Comparison of ENCODE assay signal across 21 cellular contexts in genomic region chr1:221228594-221228993, GRCh38.
DNase-seq lines count a peak whose midpoint lies in the region; TF ChIP-seq lines count a peak whose summit lies in the region.
"Had no signal": no experiment of that assay in that cellular context is flagged by ENCODE, and none has a peak within 500 bp of the region (broad histone marks: within the 10 kb centered on the region; RNA-seq: fewer than 3 reads in every experiment).

No MANE protein-coding gene starts in this region.

- no peaks in the 10 kb centered on the region for H4K20me1 ChIP-seq in BLaER1
- no peaks in the 10 kb centered on the region for H4K20me1 ChIP-seq in PC-9 (ENCODE audit: insufficient read depth)

- H3K27ac ChIP-seq in BLaER1 (no peak overlapping the region), PC-9 (no peak overlapping the region)
- H3K27ac ChIP-seq: colonic mucosa, HL-60, lower lobe of right lung, pancreas, right lobe of liver, SJCRH30, tibial nerve, WERI-Rb-1 had no signal

- 0 out of 2 replicates have a peak, but pooled peaks cover 2% of the 10 kb centered on the region for H3K9me3 ChIP-seq in BLaER1
- no peaks in the 10 kb centered on the region; the same call in 1 of the 2 replicates for H3K9me3 ChIP-seq in PC-9 (ENCODE audit: insufficient read depth, low read depth)
- H3K9me3 ChIP-seq: colonic mucosa, pancreas had no signal

- no TSS peak for BruUV-seq in PC-9 (replicated peaks; lab: Mats Ljungman, UMichigan)

- H3K36me3 ChIP-seq in BLaER1 (no peaks in the 10 kb centered on the region), PC-9 (ENCODE audit: low read depth) (no peaks in the 10 kb centered on the region)
- H3K36me3 ChIP-seq: colonic mucosa, lower lobe of right lung, MG63, pancreas, right lobe of liver, SJCRH30, tibial nerve, WERI-Rb-1 had no signal

- POLR2A ChIA-PET in PC-9 (lab: Charles Lee; ENCODE audit: unreplicated experiment), result no interaction called here

- H3K4me1 ChIP-seq in BLaER1, result peaks cover 5% of the 10 kb centered on the region; the same call in 1 of the 2 replicates
- H3K4me1 ChIP-seq in PC-9 (replicated peaks; ENCODE audit: insufficient read depth), result no peaks in the 10 kb centered on the region
- H3K4me1 ChIP-seq: colonic mucosa, lower lobe of right lung, SJCRH30, tibial nerve had no signal

- no peaks in the 10 kb centered on the region for H3K79me2 ChIP-seq in PC-9 (ENCODE audit: low read depth)

- intact Hi-C loops in PC-9 (cut with micrococcal nuclease; ENCODE audit: unreplicated experiment), result no loop called here

- H3K27me3 ChIP-seq in BLaER1, result no peaks in the 10 kb centered on the region
- no peaks in the 10 kb centered on the region for H3K27me3 ChIP-seq in PC-9 (ENCODE audit: insufficient read depth, low read depth)
- H3K27me3 ChIP-seq: colonic mucosa, MG63, pancreas, right lobe of liver, SJCRH30, tibial nerve had no signal

- DNase-seq in NCI-H128 (lab: John Stamatoyannopoulos, UW; ENCODE audit: unreplicated experiment) (peak; percentile 77), NCI-H510A treated with DMSO at 0.1 percent for 48 hours (lab: John Stamatoyannopoulos, UW) (peak; percentile 45), iPS DF 19.7 (ENCODE audit: low read depth, low spot score) (peak; percentile 20), cortex of kidney (lab: John Stamatoyannopoulos, UW) (no peak), PC-9 (no peak), NCI-H2171 (lab: John Stamatoyannopoulos, UW) (no peak)
- DNase-seq in stimulated activated CD4-positive, alpha-beta T cell treated with anti-CD3 and anti-CD28 coated beads, Interleukin-4, amount 100 ng/mL, for 24 hours, result no peak
- DNase-seq: activated CD8-positive, alpha-beta T cell treated with anti-CD3 and anti-CD28 coated beads, Interleukin-2, amount 10 ng/mL, durations not matched to agents 7 days and 5 days; activated naive CD8-positive, alpha-beta T cell treated with anti-CD3 and anti-CD28 coated beads, Interleukin-2, amount 10 ng/mL, durations not matched to agents 7 days and 5 days; colonic mucosa; DMS79; lower lobe of right lung; MG63; pancreas; right lobe of liver; SJCRH30; stimulated activated naive CD8-positive, alpha-beta T cell treated with anti-CD3 and anti-CD28 coated beads, Interleukin-15, Interleukin-2, amounts not matched to agents 100 U/mL and 50 U/mL, for 24 hours; WERI-Rb-1 had no signal

- H3K4me3 ChIP-seq in BLaER1, result no peak overlapping the region
- no peak overlapping the region for H3K4me3 ChIP-seq in PC-9
- H3K4me3 ChIP-seq: colonic mucosa, lower lobe of right lung, MG63, pancreas, right lobe of liver, SJCRH30, tibial nerve had no signal

- TF ChIP-seq CTCF in PC-9 (conservative IDR thresholded peaks at IDR 0.05), result no peak

- no peaks in the 10 kb centered on the region for H3K9me2 ChIP-seq in PC-9 (ENCODE audit: insufficient read depth)

- H3K4me2 ChIP-seq in BLaER1 (0 out of 2 replicates have a peak overlapping the region, but pooled peaks have one; percentile 2), PC-9 (no peak overlapping the region)

- H2AFZ ChIP-seq in PC-9, result no peak overlapping the region

- CTCF ChIA-PET in PC-9 (lab: Charles Lee), result no interaction called here

- H3K9ac ChIP-seq in BLaER1, result no peak overlapping the region

- no peaks in the 10 kb centered on the region for H3F3A ChIP-seq in PC-9 (ENCODE audit: insufficient read depth, low read depth)

Comparison
In these comparisons a context has a peak if more than half of its experiments do, and no peak if none do; other contexts are left out.
1. DNase-seq: peak in NCI-H128 (single experiment), NCI-H510A treated with DMSO at 0.1 percent for 48 hours (single experiment) and iPS DF 19.7 (single experiment); none in stimulated activated CD4-positive, alpha-beta T cell treated with anti-CD3 and anti-CD28 coated beads, Interleukin-4, amount 100 ng/mL, for 24 hours (single experiment), cortex of kidney (single experiment), PC-9 (0 of 2) and NCI-H2171 (single experiment).